In the genomic region with DNA sequence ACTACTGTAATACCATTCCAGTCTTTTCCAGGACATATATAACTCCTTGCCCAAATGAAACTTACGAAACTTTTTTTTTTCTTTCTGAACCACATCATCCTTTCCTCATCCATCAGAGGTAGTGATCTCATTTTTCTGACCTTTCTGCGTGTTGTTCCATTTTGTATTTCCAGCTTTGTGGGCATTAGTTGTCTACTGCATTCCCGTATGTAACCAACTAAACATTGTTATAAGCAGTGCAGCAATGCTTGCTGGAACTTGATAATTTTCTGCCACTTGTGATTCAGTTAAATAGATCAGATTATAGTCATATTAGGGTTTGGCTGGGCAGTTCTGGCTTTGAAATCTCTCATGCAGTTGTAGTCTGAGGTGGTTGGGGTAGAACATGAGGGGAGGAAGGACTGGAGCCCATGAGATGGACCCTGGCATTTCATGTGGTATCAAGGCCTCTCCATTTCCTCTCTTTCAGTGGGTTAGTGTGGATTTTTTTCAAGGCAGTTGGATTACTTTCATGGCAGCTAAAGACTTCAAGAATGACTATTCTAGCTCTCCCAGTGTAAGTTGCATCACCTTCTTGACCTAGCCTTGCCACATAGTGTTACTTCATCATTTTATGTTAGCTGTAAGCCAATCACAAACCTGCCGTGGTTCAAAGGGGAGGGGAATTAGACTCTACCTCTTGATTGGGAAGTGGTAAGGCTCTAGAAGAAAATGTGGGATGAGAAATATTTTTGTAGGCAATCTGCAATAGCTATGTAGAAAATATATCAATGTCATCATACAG, we compare ENCODE assay signal across 13 cellular contexts.
A peak's percentile ranks its signal among the peaks of the same experiment; 100 is the strongest.
DNase-seq lines count a peak whose midpoint lies in the region; ATAC-seq and TF ChIP-seq lines count a peak whose summit lies in the region.
"Had no signal": no experiment of that assay in that cellular context is flagged by ENCODE, and none has a peak within 500 bp of the region (broad histone marks: within the 10 kb centered on the region; RNA-seq: fewer than 3 reads in every experiment).

No MANE protein-coding gene starts in this region.

- H3K4me1 ChIP-seq in breast epithelium (peaks cover 0 to 14% of the 10 kb centered on the region in 2 donors), RWPE2 (ENCODE audit: insufficient read depth, poor library complexity, severe bottlenecking) (peaks cover 30% of the 10 kb centered on the region), ovary (ENCODE audit: insufficient read depth) (peaks cover 9% of the 10 kb centered on the region)

- DNase-seq in MCF 10A (ENCODE audit: unreplicated experiment): peak; percentile 63
- no peak for DNase-seq in breast epithelium (ENCODE audit: low spot score in 2 of 2)
- no peak for DNase-seq in RWPE2 (ENCODE audit: low spot score)
- DNase-seq in fibroblast of gingiva (ENCODE audit: low read depth): peak; percentile 57
- no peak for DNase-seq in ovary
- no peak for DNase-seq in NCI-H82 (lab: John Stamatoyannopoulos, UW)
- no peak for DNase-seq in DMS53 treated with DMSO at 0.1 percent for 48 hours (lab: John Stamatoyannopoulos, UW; ENCODE audit: unreplicated experiment)
- DNase-seq: NCI-H345, nucleus accumbens, spleen, T1000, tibial artery had no signal

- H3K4me3 Mint-ChIP-seq in MCF 10A (ENCODE audit: unreplicated experiment): no peak overlapping the region

- no peak for TF ChIP-seq POLR2A in breast epithelium (IDR thresholded peaks at IDR 0.05)
- no peak for TF ChIP-seq POLR2A in ovary (IDR thresholded peaks at IDR 0.05)

- peak; percentile 50 for ATAC-seq in RWPE2 (ENCODE audit: low read depth)
- no peak for ATAC-seq in HG03342 (IDR thresholded peaks at IDR 0.05; ENCODE audit: unreplicated experiment)

- CTCF ChIA-PET in MCF 10A (lab: Yijun Ruan, JAX): interaction anchor here (0.6 to 4.0 kb wide), 10 partner anchors 10 to 702 kb away, joined by 3 to 31 read pairs (median 4); no protein-coding TSS in a partner anchor

- no peaks in the 10 kb centered on the region for H3K9me3 Mint-ChIP-seq in MCF 10A (ENCODE audit: unreplicated experiment)

- H3K4me1 Mint-ChIP-seq in MCF 10A (ENCODE audit: insufficient read depth, unreplicated experiment): peaks cover 34% of the 10 kb centered on the region

- WGBS in ovary, 3 donors: 94 to 99% (median 95%) methylated on average over 4 of the region's 4 CpGs

- H3K36me3 ChIP-seq in breast epithelium (no peaks in the 10 kb centered on the region), RWPE2 (ENCODE audit: low read depth) (peaks cover 13% of the 10 kb centered on the region), ovary (no peaks in the 10 kb centered on the region)
- H3K36me3 ChIP-seq: tibial artery had no signal

- peaks cover 7% of the 10 kb centered on the region for H3K36me3 Mint-ChIP-seq in MCF 10A (ENCODE audit: insufficient read depth, unreplicated experiment)

- no peaks in the 10 kb centered on the region for H3K27me3 Mint-ChIP-seq in MCF 10A (ENCODE audit: insufficient read depth, unreplicated experiment)

- H3K9me3 ChIP-seq in breast epithelium (no peaks in the 10 kb centered on the region), RWPE2 (ENCODE audit: severe bottlenecking) (peaks cover 4% of the 10 kb centered on the region), ovary (no peaks in the 10 kb centered on the region)
- H3K9me3 ChIP-seq: tibial artery had no signal

- intact Hi-C loops in MCF 10A (cut with micrococcal nuclease): loop anchor here (2.0 kb wide), 1 partner anchor 639 kb away; no protein-coding TSS in a partner anchor
- intact Hi-C loops in breast epithelium (cut with DNase I; ENCODE audit: low total_unique reads): no loop called here
- intact Hi-C loops in ovary (cut with DNase I): no loop called here

- no peak overlapping the region for H3K27ac ChIP-seq in breast epithelium
- no peak overlapping the region for H3K27ac ChIP-seq in RWPE2 (ENCODE audit: poor library complexity, severe bottlenecking)
- H3K27ac ChIP-seq in ovary: no peak overlapping the region
- H3K27ac ChIP-seq: spleen, tibial artery had no signal

- POLR2A ChIA-PET in MCF 10A (lab: Yijun Ruan, JAX): interaction anchor here (0.6 to 1.1 kb wide), 5 partner anchors 81 to 804 kb away, joined by 3 to 4 read pairs (median 3); partner anchors contain the start of gene EHBP1

- H3K27ac Mint-ChIP-seq in MCF 10A (ENCODE audit: low read depth, unreplicated experiment): peak overlapping the region; percentile 32

- no peaks in the 10 kb centered on the region for H3K27me3 ChIP-seq in breast epithelium
- H3K27me3 ChIP-seq in RWPE2 (ENCODE audit: insufficient read depth, poor library complexity, severe bottlenecking): no peaks in the 10 kb centered on the region
- no peaks in the 10 kb centered on the region for H3K27me3 ChIP-seq in ovary
- H3K27me3 ChIP-seq: spleen, tibial artery had no signal

- TF ChIP-seq EP300 in ovary (IDR thresholded peaks at IDR 0.05): no peak

- no TSS peak for BruUV-seq in MCF 10A (replicated peaks; lab: Mats Ljungman, UMichigan)

- H3K4me3 ChIP-seq in breast epithelium (no peak overlapping the region), RWPE2 (ENCODE audit: severe bottlenecking) (no peak overlapping the region), ovary (no peak overlapping the region)
- H3K4me3 ChIP-seq: spleen, tibial artery had no signal

- no peak for TF ChIP-seq CTCF in MCF 10A (IDR thresholded peaks at IDR 0.05; ENCODE audit: unreplicated experiment)
- TF ChIP-seq CTCF in breast epithelium (IDR thresholded peaks at IDR 0.05): no peak
- TF ChIP-seq CTCF in RWPE2 (IDR thresholded peaks at IDR 0.05; ENCODE audit: poor library complexity, severe bottlenecking): no peak
- no peak for TF ChIP-seq CTCF in ovary (IDR thresholded peaks at IDR 0.05)

Comparison
In these comparisons a context has a peak if more than half of its experiments do, and no peak if none do; other contexts are left out.
1. DNase-seq: peak in MCF 10A (single experiment) and fibroblast of gingiva (single experiment); none in breast epithelium (0 of 2), RWPE2 (single experiment), ovary (0 of 5), NCI-H82 (single experiment) and DMS53 treated with DMSO at 0.1 percent for 48 hours (single experiment).